ENCODE assay signal across 13 cellular contexts in genomic region chr2:25159947-25160346, GRCh38. TPM values are rescaled to one million over a fixed set of nuclear protein-coding genes. Genes with fewer than 3 reads are reported as not detected.
A peak's percentile ranks its signal among the peaks of the same experiment; 100 is the strongest.
DNase-seq lines count a peak whose midpoint lies in the region; ATAC-seq and TF ChIP-seq lines count a peak whose summit lies in the region.
"Had no signal": no experiment of that assay in that cellular context is flagged by ENCODE, and none has a peak within 500 bp of the region (broad histone marks: within the 10 kb centered on the region; RNA-seq: fewer than 3 reads in every experiment).

No MANE protein-coding gene starts in this region.

- H3K36me3 ChIP-seq in osteoblast (ENCODE audit: insufficient read depth, low read length) = no peaks in the 10 kb centered on the region

- no peaks in the 10 kb centered on the region for H3K4me1 ChIP-seq in osteoblast (ENCODE audit: insufficient read depth, low read length)
- H3K4me1 ChIP-seq: testis had no signal

- H3K27ac ChIP-seq in osteoblast (ENCODE audit: low read depth, low read length) = no peak overlapping the region
- H3K27ac ChIP-seq: KMS-11, testis had no signal

- peak overlapping the region; percentile 56 for H3K27ac Mint-ChIP-seq in T-helper 1 cell treated with Interleukin-12 subunit alpha and Interleukin-12 subunit beta and Interleukin-4 antibody, amounts not matched to agents 30 μg/mL and 1 μg/mL, for 36 hours
- peak overlapping the region; percentile 78 for H3K27ac Mint-ChIP-seq in activated naive CD8-positive, alpha-beta T cell treated with anti-CD3 and anti-CD28 coated beads, Interleukin-2, amount 10 ng/mL, durations not matched to agents 7 days and 5 days

- H3K36me3 Mint-ChIP-seq in T-helper 1 cell treated with Interleukin-12 subunit alpha and Interleukin-12 subunit beta and Interleukin-4 antibody, amounts not matched to agents 30 μg/mL and 1 μg/mL, for 36 hours (ENCODE audit: low read depth) = peaks cover 5% of the 10 kb centered on the region
- H3K36me3 Mint-ChIP-seq in activated naive CD8-positive, alpha-beta T cell treated with anti-CD3 and anti-CD28 coated beads, Interleukin-2, amount 10 ng/mL, durations not matched to agents 7 days and 5 days = no peaks in the 10 kb centered on the region

- no peaks in the 10 kb centered on the region for H3K79me2 ChIP-seq in osteoblast (ENCODE audit: insufficient read depth, low read length)

- no peak for TF ChIP-seq CTCF in NB4 (IDR thresholded peaks at IDR 0.05; ENCODE audit: low read depth, low read length)
- TF ChIP-seq CTCF in osteoblast (IDR thresholded peaks at IDR 0.05; ENCODE audit: extremely low read depth, low read depth, low read length) = no peak

- H3K4me3 Mint-ChIP-seq in T-helper 1 cell treated with Interleukin-12 subunit alpha and Interleukin-12 subunit beta and Interleukin-4 antibody, amounts not matched to agents 30 μg/mL and 1 μg/mL, for 36 hours = peak overlapping the region; percentile 73
- H3K4me3 Mint-ChIP-seq in activated naive CD8-positive, alpha-beta T cell treated with anti-CD3 and anti-CD28 coated beads, Interleukin-2, amount 10 ng/mL, durations not matched to agents 7 days and 5 days = peak overlapping the region; percentile 78

- H3K4me1 Mint-ChIP-seq in T-helper 1 cell treated with Interleukin-12 subunit alpha and Interleukin-12 subunit beta and Interleukin-4 antibody, amounts not matched to agents 30 μg/mL and 1 μg/mL, for 36 hours (ENCODE audit: low read depth) = peaks cover 10% of the 10 kb centered on the region
- H3K4me1 Mint-ChIP-seq in activated naive CD8-positive, alpha-beta T cell treated with anti-CD3 and anti-CD28 coated beads, Interleukin-2, amount 10 ng/mL, durations not matched to agents 7 days and 5 days = peaks cover 10% of the 10 kb centered on the region

- no peak overlapping the region for H2AFZ ChIP-seq in osteoblast (ENCODE audit: low read length)

- H3K27me3 ChIP-seq in osteoblast (ENCODE audit: insufficient read depth, low read length) = peaks cover 8% of the 10 kb centered on the region
- H3K27me3 ChIP-seq: testis had no signal

- no peak for ATAC-seq in activated naive CD8-positive, alpha-beta T cell treated with anti-CD3 and anti-CD28 coated beads, Interleukin-2, amount 10 ng/mL, durations not matched to agents 7 days and 5 days (ENCODE audit: low read depth)
- ATAC-seq: PC-3 had no signal

- H3K27me3 Mint-ChIP-seq in T-helper 1 cell treated with Interleukin-12 subunit alpha and Interleukin-12 subunit beta and Interleukin-4 antibody, amounts not matched to agents 30 μg/mL and 1 μg/mL, for 36 hours (ENCODE audit: low read depth) = peaks cover 9% of the 10 kb centered on the region
- H3K27me3 Mint-ChIP-seq in activated naive CD8-positive, alpha-beta T cell treated with anti-CD3 and anti-CD28 coated beads, Interleukin-2, amount 10 ng/mL, durations not matched to agents 7 days and 5 days = no peaks in the 10 kb centered on the region

- POLR2A ChIA-PET in activated naive CD8-positive, alpha-beta T cell treated with anti-CD3 and anti-CD28 coated beads, Interleukin-2, amount 10 ng/mL, durations not matched to agents 7 days and 5 days (lab: Charles Lee) = no interaction called here

- DNase-seq in T-helper 1 cell = no peak
- DNase-seq in NB4 (ENCODE audit: low read depth) = peak; percentile 47
- DNase-seq in activated naive CD8-positive, alpha-beta T cell treated with anti-CD3 and anti-CD28 coated beads, Interleukin-2, amount 10 ng/mL, durations not matched to agents 7 days and 5 days = no peak
- DNase-seq in osteoblast (ENCODE audit: insufficient read length, low spot score, missing footprints) = peak; percentile 85
- no peak for DNase-seq in DMS153 (lab: John Stamatoyannopoulos, UW)
- no peak for DNase-seq in inferior parietal cortex (ENCODE audit: extremely low spot score)
- DNase-seq in activated gamma-delta T cell (lab: John Stamatoyannopoulos, UW) = no peak
- DNase-seq: effector CD4-positive, alpha-beta T cell; HCEC 1CT; PC-3; testis had no signal

- H3K9me3 Mint-ChIP-seq in T-helper 1 cell treated with Interleukin-12 subunit alpha and Interleukin-12 subunit beta and Interleukin-4 antibody, amounts not matched to agents 30 μg/mL and 1 μg/mL, for 36 hours = no peaks in the 10 kb centered on the region
- no peaks in the 10 kb centered on the region for H3K9me3 Mint-ChIP-seq in activated naive CD8-positive, alpha-beta T cell treated with anti-CD3 and anti-CD28 coated beads, Interleukin-2, amount 10 ng/mL, durations not matched to agents 7 days and 5 days

- H3K4me3 ChIP-seq in NB4 (ENCODE audit: low read depth, low read length) (no peak overlapping the region), osteoblast (ENCODE audit: insufficient read depth, low read length) (no peak overlapping the region)

- TF ChIP-seq POLR2A in NB4 (IDR thresholded peaks at IDR 0.05; ENCODE audit: extremely low read depth, insufficient read length) = no peak

- no peak overlapping the region for H3K4me2 ChIP-seq in osteoblast (ENCODE audit: insufficient read depth, low read length)
- H3K4me2 ChIP-seq: KMS-11 had no signal

- H4K20me1 ChIP-seq in osteoblast (ENCODE audit: insufficient read depth, low read length) = no peaks in the 10 kb centered on the region

- no peaks in the 10 kb centered on the region for H3K9me3 ChIP-seq in osteoblast (ENCODE audit: low read depth, low read length)
- H3K9me3 ChIP-seq: testis had no signal

RNA-seq across cellular contexts. Expression of gene POMC, which starts 8.4 kb away (rescaled TPM):
- 1 to 10 TPM; 6.1 to 6.4 TPM for total RNA-seq in activated naive CD8-positive, alpha-beta T cell treated with anti-CD3 and anti-CD28 coated beads, Interleukin-2, amount 10 ng/mL, durations not matched to agents 7 days and 5 days
- 0.59 and 2.2 TPM in 2 replicates for total RNA-seq in osteoblast
- total RNA-seq: PC-3 had no signal

Comparison
In these comparisons a context has a peak if more than half of its experiments do, and no peak if none do; other contexts are left out.
1. DNase-seq: peak in NB4 (single experiment) and osteoblast (single experiment); none in T-helper 1 cell (0 of 5), activated naive CD8-positive, alpha-beta T cell treated with anti-CD3 and anti-CD28 coated beads, Interleukin-2, amount 10 ng/mL, durations not matched to agents 7 days and 5 days (single experiment), DMS153 (single experiment), inferior parietal cortex (single experiment) and activated gamma-delta T cell (single experiment).